8 cellular contexts compared by ENCODE assay signal in the genomic region with DNA sequence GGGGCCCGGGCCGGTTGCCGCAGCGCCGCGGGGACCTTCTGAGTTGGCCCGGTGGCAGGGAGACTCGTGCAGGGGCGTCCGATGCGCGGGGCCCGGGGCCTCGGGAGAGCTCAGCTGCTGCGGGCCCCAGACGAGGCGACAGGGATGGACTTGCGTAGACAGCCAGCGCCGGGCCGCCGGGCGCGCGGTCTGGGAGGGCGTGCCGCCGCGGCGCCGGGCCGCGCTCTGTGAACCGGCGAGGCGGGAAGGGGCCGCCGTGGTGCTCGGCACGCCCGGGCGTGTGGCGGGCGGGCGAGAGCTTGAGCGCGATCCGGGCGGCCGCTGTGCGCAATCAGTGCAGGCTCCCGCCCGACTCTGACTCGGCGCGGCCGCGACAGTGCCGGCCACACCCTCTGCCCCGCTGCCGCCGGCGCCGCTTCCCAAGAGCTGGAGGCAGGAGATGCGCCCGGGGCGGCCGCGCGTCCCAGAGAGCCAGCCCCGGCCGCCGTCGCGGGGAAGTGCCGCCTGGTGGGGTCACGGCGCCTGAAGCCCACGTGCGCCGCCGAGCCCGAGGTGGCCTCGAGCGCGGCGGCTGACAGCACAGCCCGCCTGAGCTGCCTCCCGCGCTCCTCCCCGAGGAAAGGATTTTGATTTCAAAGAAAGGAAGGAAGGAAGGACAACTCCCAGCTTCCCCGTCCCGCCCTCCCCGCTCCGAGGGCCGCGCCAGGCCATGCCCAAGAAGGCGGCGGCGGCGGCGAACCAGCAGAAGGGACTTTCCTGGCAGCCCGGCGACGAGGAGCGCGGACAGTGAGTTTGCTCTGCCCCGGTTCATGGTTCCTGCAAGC. TPM values are rescaled to one million over a fixed set of nuclear protein-coding genes. Genes with fewer than 3 reads are reported as not detected.
DNase-seq lines count a peak whose midpoint lies in the region; ATAC-seq and TF ChIP-seq lines count a peak whose summit lies in the region.

No MANE protein-coding gene starts in this region.

- peaks cover 46% of the 10 kb centered on the region for H3K4me1 ChIP-seq in CD8-positive, alpha-beta memory T cell (ENCODE audit: insufficient read depth, low read length)
- H3K4me1 ChIP-seq in iPS DF 6.9 (ENCODE audit: control insufficient read depth, insufficient read depth, low read length) (peaks cover 6% of the 10 kb centered on the region), gastrocnemius medialis (peaks cover 0 to 16% of the 10 kb centered on the region in 2 donors)

- peaks cover 0 to 2% (median 0%) of the 10 kb centered on the region in 5 donors for H3K9me3 Mint-ChIP-seq in CD8-positive, alpha-beta memory T cell
- peaks cover 0 to 2% (median 0%) of the 10 kb centered on the region in 3 donors for H3K9me3 Mint-ChIP-seq in T-cell

- H3K4me3 Mint-ChIP-seq in CD8-positive, alpha-beta memory T cell: peak overlapping the region; percentile 93 to 99 (median 98)
- peak overlapping the region; percentile 93 to 96 (median 94) for H3K4me3 Mint-ChIP-seq in T-cell

- CTCF ChIA-PET in CD8-positive, alpha-beta memory T cell (lab: Charles Lee): interaction anchor here (1.0 to 1.9 kb wide), 6 partner anchors 12 to 265 kb away, joined by 3 to 8 read pairs (median 4); no protein-coding TSS in a partner anchor
- CTCF ChIA-PET in T-cell (lab: Charles Lee): interaction anchor here in 1 of 2 donors (0.8 kb wide), 1 partner anchor 10 kb away, joined by 3 read pairs; no protein-coding TSS in a partner anchor

- peaks cover 4 to 32% (median 4%) of the 10 kb centered on the region in 3 donors for H3K36me3 Mint-ChIP-seq in CD8-positive, alpha-beta memory T cell
- peaks cover 16% of the 10 kb centered on the region for H3K36me3 Mint-ChIP-seq in T-cell

- no peaks in the 10 kb centered on the region for H3K27me3 ChIP-seq in CD8-positive, alpha-beta memory T cell (ENCODE audit: insufficient read depth, low read length, poor library complexity, severe bottlenecking)
- H3K27me3 ChIP-seq in iPS DF 6.9 (ENCODE audit: control insufficient read depth, insufficient read depth, low read length) (no peaks in the 10 kb centered on the region; the same call in none of the 2 replicates), gastrocnemius medialis (peaks cover 8 to 31% (median 12%) of the 10 kb centered on the region in 3 donors)

- WGBS in iPS DF 6.9 (ENCODE audit: insufficient coverage, insufficient read length): no CpG with 5 or more reads among the region's 108 CpGs

- H3K9me3 ChIP-seq in CD8-positive, alpha-beta memory T cell (ENCODE audit: low read length): no peaks in the 10 kb centered on the region
- no peaks in the 10 kb centered on the region for H3K9me3 ChIP-seq in iPS DF 6.9 (ENCODE audit: control insufficient read depth, insufficient read depth, low read length)
- H3K9me3 ChIP-seq in gastrocnemius medialis: no peaks in the 10 kb centered on the region

- H3K27ac ChIP-seq in CD8-positive, alpha-beta memory T cell (ENCODE audit: low read depth, low read length): peak overlapping the region; percentile 93
- H3K27ac ChIP-seq in iPS DF 6.9 (ENCODE audit: low read length) (no peak overlapping the region), gastrocnemius medialis (peak overlapping the region; percentile 70 to 87 (median 84))

- peak overlapping the region; percentile 96 for H3K4me3 ChIP-seq in CD8-positive, alpha-beta memory T cell (ENCODE audit: low read length)
- peak overlapping the region; percentile 98 for H3K4me3 ChIP-seq in iPS DF 6.9 (ENCODE audit: low read length)
- H3K4me3 ChIP-seq in gastrocnemius medialis: peak overlapping the region; percentile 61 to 93 (median 74)

- H3K4me1 Mint-ChIP-seq in CD8-positive, alpha-beta memory T cell: peaks cover 43 to 57% (median 50%) of the 10 kb centered on the region in 3 donors
- H3K4me1 Mint-ChIP-seq in T-cell: peaks cover 49 to 55% (median 53%) of the 10 kb centered on the region in 3 donors

- no peak for TF ChIP-seq CTCF in gastrocnemius medialis (IDR thresholded peaks at IDR 0.05 in 4 of 5, conservative IDR thresholded peaks at IDR 0.05 in 1 of 5)

- ATAC-seq in GM19351 (IDR thresholded peaks at IDR 0.05; ENCODE audit: unreplicated experiment) (peak; percentile 30), HG03432 (IDR thresholded peaks at IDR 0.05; ENCODE audit: unreplicated experiment) (peak; percentile 39), T-cell (replicated peaks in 1 of 4) (peak; percentile 36 to 42 (median 40)), gastrocnemius medialis (peak; percentile 49 to 51)

- DNase-seq in CD8-positive, alpha-beta memory T cell: peak; percentile 51 to 67 (median 56)
- DNase-seq in T-cell: peak in 33 of 34 experiments; percentile 11 to 57 (median 28)
- DNase-seq in astrocyte of the hippocampus (ENCODE audit: low read depth, low spot score): peak; percentile 76
- DNase-seq in iPS DF 6.9 (ENCODE audit: low read depth, low spot score): no peak
- DNase-seq in gastrocnemius medialis: no peak
- no peak for DNase-seq in cerebellar nuclear complex (lab: John Stamatoyannopoulos, UW)

- H3K27ac Mint-ChIP-seq in CD8-positive, alpha-beta memory T cell: peak overlapping the region; percentile 66 to 99 (median 92)
- H3K27ac Mint-ChIP-seq in T-cell: peak overlapping the region; percentile 52 to 67

- peaks cover 11% of the 10 kb centered on the region for H3K36me3 ChIP-seq in CD8-positive, alpha-beta memory T cell (ENCODE audit: insufficient read depth, low read length)
- H3K36me3 ChIP-seq in iPS DF 6.9 (ENCODE audit: control insufficient read depth, insufficient read depth, low read length): no peaks in the 10 kb centered on the region
- no peaks in the 10 kb centered on the region for H3K36me3 ChIP-seq in gastrocnemius medialis

- in situ Hi-C loops in gastrocnemius medialis (cut with MboI; ENCODE audit: low sequenced_read_pairs in 4 of 4): no loop called here

- no peak for TF ChIP-seq POLR2A in gastrocnemius medialis (IDR thresholded peaks at IDR 0.05)

- intact Hi-C loops in gastrocnemius medialis (cut with DNase I; ENCODE audit: low total_unique reads): loop anchor here (5.0 kb wide), 1 partner anchor 1046 kb away; the partner anchor contains the start of gene MEX3B

- POLR2A ChIA-PET in CD8-positive, alpha-beta memory T cell (lab: Charles Lee): interaction anchor here (1.0 to 4.0 kb wide), 3 partner anchors 11 to 321 kb away, joined by 3 to 29 read pairs (median 5); no protein-coding TSS in a partner anchor
- POLR2A ChIA-PET in T-cell (lab: Charles Lee): interaction anchor here (0.6 to 1.1 kb wide), 3 partner anchors 11 to 27 kb away, joined by 3 to 4 read pairs (median 4); no protein-coding TSS in a partner anchor

- H3K27me3 Mint-ChIP-seq in CD8-positive, alpha-beta memory T cell: no peaks in the 10 kb centered on the region
- no peaks in the 10 kb centered on the region for H3K27me3 Mint-ChIP-seq in T-cell

RNA-seq across cellular contexts. Expression of gene TLNRD1, which starts 0.7 kb away (rescaled TPM):
- total RNA-seq in CD8-positive, alpha-beta memory T cell: 10 to 100 TPM; 35.9 to 38.6 TPM
- polyA plus RNA-seq in CD8-positive, alpha-beta memory T cell: 6.3 TPM
- total RNA-seq in T-cell: 10 to 100 TPM; 10.9 to 36.2 (median 29.8) TPM
- 1 to 10 TPM; 1.9 to 8.1 (median 3.3) TPM for total RNA-seq in gastrocnemius medialis

RNA-seq across cellular contexts. Expression of gene MESD, which starts 11.8 kb away (rescaled TPM):
- 10 to 100 TPM; 25.7 to 30.5 TPM for total RNA-seq in CD8-positive, alpha-beta memory T cell
- polyA plus RNA-seq in CD8-positive, alpha-beta memory T cell: 35.5 TPM
- total RNA-seq in T-cell (10 to 100 TPM; 17.7 to 32.8 (median 30.7) TPM), gastrocnemius medialis (1 to 10 TPM; 5.5 to 7.9 (median 6.6) TPM)

Comparison
In these comparisons a context has a peak if more than half of its experiments do, and no peak if none do; other contexts are left out.
1. DNase-seq: peak in CD8-positive, alpha-beta memory T cell (5 of 5), T-cell (33 of 34) and astrocyte of the hippocampus (single experiment); none in iPS DF 6.9 (single experiment), gastrocnemius medialis (0 of 2) and cerebellar nuclear complex (0 of 2).
2. Peak in every context shown above with its lines, with median percentiles within 50 percentile points of each other: H3K4me3 ChIP-seq and ATAC-seq.